23 cellular contexts compared by ENCODE assay signal in genomic region chr4:128940966-128941365, GRCh38.
"Had no signal": no experiment of that assay in that cellular context is flagged by ENCODE, and none has a peak within 500 bp of the region (broad histone marks: within the 10 kb centered on the region; RNA-seq: fewer than 3 reads in every experiment).

No MANE protein-coding gene starts in this region.

- FAIRE-seq: endothelial cell of umbilical vein had no signal

- ATAC-seq: heart right ventricle; left colon; lower lobe of right lung; natural killer cell; pancreas; sciatic nerve; stimulated activated naive CD8-positive, alpha-beta T cell treated with anti-CD3 and anti-CD28 coated beads, Interleukin-15, amount 100 ng/mL, for 72 hours had no signal

- H3K4me1 ChIP-seq: heart right ventricle, left ventricle myocardium inferior, lower lobe of right lung, pancreas, right atrium auricular region had no signal

- H3K9me3 ChIP-seq: pancreas, right atrium auricular region, thyroid gland had no signal

- H3K4me2 ChIP-seq: smooth muscle cell had no signal

- H3K36me3 ChIP-seq: right atrium auricular region had no signal

- DNase-seq: dermis blood vessel endothelial cell; effector memory CD4-positive, alpha-beta T cell; heart right ventricle; hippocampal formation; left colon; left ventricle myocardium inferior; lower lobe of right lung; natural killer cell; occipital lobe; pancreas; stimulated activated CD4-positive, alpha-beta T cell treated with anti-CD3 and anti-CD28 coated beads, Interleukin-12 subunit alpha, Interleukin-12 subunit beta, amount 100 ng/mL, for 4 hours; stimulated activated CD4-positive, alpha-beta T cell treated with anti-CD3 and anti-CD28 coated beads, Interleukin-1b, Interleukin-23, amount 100 ng/mL, for 48 hours; stimulated activated CD4-positive, alpha-beta T cell treated with anti-CD3 and anti-CD28 coated beads, Interleukin-4, amount 100 ng/mL, for 1 hour; stimulated activated CD8-positive, alpha-beta memory T cell treated with anti-CD3 and anti-CD28 coated beads, Interleukin-4, amount 100 ng/mL, for 48 hours; stimulated activated naive CD4-positive, alpha-beta T cell; stimulated activated naive CD8-positive, alpha-beta T cell treated with anti-CD3 and anti-CD28 coated beads, Interleukin-15, amount 100 ng/mL, for 72 hours; thyroid gland; trophoblast cell had no signal

- H3K27me3 ChIP-seq: heart right ventricle, pancreas, right atrium auricular region, thyroid gland had no signal

- H3K27ac ChIP-seq: coronary artery, heart right ventricle, left ventricle myocardium inferior, lower lobe of right lung, pancreas, right atrium auricular region, thyroid gland had no signal

- H3K4me3 ChIP-seq: coronary artery, heart right ventricle, left ventricle myocardium inferior, lower lobe of right lung, pancreas, right atrium auricular region, smooth muscle cell, thyroid gland had no signal
